ENCODE assay signal across 1 cellular context in genomic region chr2:84849271-84849952, GRCh38.
TF ChIP-seq lines count a peak whose summit lies in the region.

No MANE protein-coding gene starts in this region.

TF ChIP-seq in GM23338, 12 proteins besides CTCF, POLR2A, EP300 and RAD21 (continued from another document):
- TF ChIP-seq ZNF462 (CRISPR knock-in tag; IDR thresholded peaks at IDR 0.05) = no peak
- TF ChIP-seq ZNF114 (CRISPR knock-in tag; IDR thresholded peaks at IDR 0.05) = no peak
- no peak for TF ChIP-seq EZH2 (IDR thresholded peaks at IDR 0.05; ENCODE audit: low read depth, unreplicated experiment)
- no peak for TF ChIP-seq EZH2phosphoT487 (IDR thresholded peaks at IDR 0.05; ENCODE audit: unreplicated experiment)
